Comparison of ENCODE assay signal across 8 cellular contexts in the genomic region with DNA sequence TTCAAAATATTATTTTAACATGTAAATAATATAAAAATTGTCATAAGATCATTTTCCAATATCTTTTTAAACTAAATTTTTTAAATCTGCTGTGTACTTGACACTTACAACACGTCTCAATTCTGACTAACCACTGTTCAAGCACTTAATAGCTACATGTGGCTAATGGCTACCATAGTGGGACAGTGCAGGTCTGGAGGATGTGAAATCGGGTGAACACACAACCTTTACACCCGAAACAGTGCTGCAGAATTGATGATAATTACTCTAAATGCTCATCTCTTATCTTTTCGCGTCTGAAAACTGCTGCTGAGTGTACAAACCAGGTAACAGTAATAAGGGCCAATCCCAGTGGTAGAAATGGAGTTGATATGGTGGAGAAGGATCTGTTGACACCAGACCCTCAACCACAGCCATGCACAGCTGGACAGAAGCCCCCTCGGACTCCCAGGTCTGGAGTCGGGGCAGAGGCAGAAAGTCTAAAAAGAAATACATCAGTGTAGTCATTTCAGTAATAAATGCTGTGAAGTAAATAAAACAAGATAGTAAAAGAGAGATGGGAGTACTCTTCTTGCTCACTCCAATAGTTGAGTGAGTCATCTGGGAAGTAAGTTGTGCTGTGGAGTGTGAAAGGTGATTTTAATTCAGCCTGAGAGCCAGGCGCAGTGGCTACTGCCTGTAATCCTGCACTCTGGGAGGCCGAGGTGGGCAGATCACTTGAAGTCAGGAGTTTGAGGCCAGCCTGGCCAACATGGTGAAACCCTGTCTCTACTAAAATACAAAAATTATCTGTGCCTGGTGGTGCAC.
A peak's percentile ranks its signal among the peaks of the same experiment; 100 is the strongest.
DNase-seq lines count a peak whose midpoint lies in the region; ATAC-seq, FAIRE-seq and TF ChIP-seq lines count a peak whose summit lies in the region.

No MANE protein-coding gene starts in this region.

- peak overlapping the region; percentile 64 for H3K27ac Mint-ChIP-seq in HFFc6
- H3K27ac Mint-ChIP-seq in neural progenitor cell = peak overlapping the region; percentile 93

- H3K4me1 Mint-ChIP-seq in HFFc6 (ENCODE audit: low read depth) (peaks cover 93% of the 10 kb centered on the region), neural progenitor cell (peaks cover 12% of the 10 kb centered on the region)

- H3K4me3 Mint-ChIP-seq in HFFc6 (peak overlapping the region; percentile 47; the same call in 1 of the 2 replicates), neural progenitor cell (no peak overlapping the region)

- H3K36me3 ChIP-seq in Peyer's patch (no peaks in the 10 kb centered on the region), neural progenitor cell (peaks cover 4% of the 10 kb centered on the region), HAP-1 (replicated peaks) (0 out of 2 replicates have a peak, but pooled peaks cover 5% of the 10 kb centered on the region)

- H3K27ac ChIP-seq in Peyer's patch (peak overlapping the region in 3 of 4 donors; percentile 30 to 75 (median 34)), neural progenitor cell (no peak overlapping the region)

- H3K36me3 Mint-ChIP-seq in HFFc6 (ENCODE audit: low read depth) = peaks cover 57% of the 10 kb centered on the region
- peaks cover 63% of the 10 kb centered on the region for H3K36me3 Mint-ChIP-seq in neural progenitor cell

- peaks cover 97% of the 10 kb centered on the region for H3K79me2 ChIP-seq in neural progenitor cell (ENCODE audit: low read depth)

- TF ChIP-seq POLR2A in Peyer's patch (IDR thresholded peaks at IDR 0.05) = no peak

- no peak overlapping the region for H3K4me3 ChIP-seq in Peyer's patch
- no peak overlapping the region for H3K4me3 ChIP-seq in neural progenitor cell
- H3K4me3 ChIP-seq in HAP-1 = no peak overlapping the region

- no peaks in the 10 kb centered on the region for H3K9me3 ChIP-seq in Peyer's patch
- no peaks in the 10 kb centered on the region for H3K9me3 ChIP-seq in neural progenitor cell (ENCODE audit: low read depth)
- no peaks in the 10 kb centered on the region for H3K9me3 ChIP-seq in HAP-1

- peaks cover 3% of the 10 kb centered on the region for H3F3A ChIP-seq in neural progenitor cell (ENCODE audit: low read depth)

- TF ChIP-seq CTCF in HFFc6 (IDR thresholded peaks at IDR 0.05) = no peak
- no peak for TF ChIP-seq CTCF in Peyer's patch (IDR thresholded peaks at IDR 0.05)
- no peak for TF ChIP-seq CTCF in neural progenitor cell (IDR thresholded peaks at IDR 0.05)

- H3K9ac ChIP-seq in neural progenitor cell = no peak overlapping the region

- H3K4me1 ChIP-seq in Peyer's patch = peaks cover 0 to 12% (median 0%) of the 10 kb centered on the region in 4 donors
- H3K4me1 ChIP-seq in neural progenitor cell = peaks cover 8% of the 10 kb centered on the region
- H3K4me1 ChIP-seq in HAP-1 = no peaks in the 10 kb centered on the region

- H3K9me3 Mint-ChIP-seq in HFFc6 = peaks cover 22% of the 10 kb centered on the region
- H3K9me3 Mint-ChIP-seq in neural progenitor cell = no peaks in the 10 kb centered on the region

- H3K27me3 ChIP-seq in Peyer's patch = no peaks in the 10 kb centered on the region
- no peaks in the 10 kb centered on the region for H3K27me3 ChIP-seq in neural progenitor cell
- H3K27me3 ChIP-seq in HAP-1 (ENCODE audit: low read depth) = no peaks in the 10 kb centered on the region

- peaks cover 66% of the 10 kb centered on the region for H4K20me1 ChIP-seq in neural progenitor cell (ENCODE audit: low read depth)

- DNase-seq in HFFc6 = peak; percentile 41
- DNase-seq in Peyer's patch = no peak
- peak; percentile 33 for DNase-seq in neural progenitor cell (ENCODE audit: low spot score)
- DNase-seq in HAP-1 (ENCODE audit: low spot score in 2 of 2) = no peak
- DNase-seq in occipital lobe (lab: John Stamatoyannopoulos, UW) = no peak
- no peak for DNase-seq in stimulated activated CD8-positive, alpha-beta memory T cell treated with anti-CD3 and anti-CD28 coated beads, Interleukin-4, amount 100 ng/mL, for 48 hours
- no peak for DNase-seq in urothelium cell line (ENCODE audit: low spot score)

- in situ Hi-C loops in HAP-1 (cut with MboI; ENCODE audit: low sequenced_read_pairs) = no loop called here

- H3K27me3 Mint-ChIP-seq in HFFc6 (ENCODE audit: insufficient read depth) (no peaks in the 10 kb centered on the region; the same call in 1 of the 2 replicates), neural progenitor cell (ENCODE audit: insufficient read depth, low read depth) (no peaks in the 10 kb centered on the region)

- H2AFZ ChIP-seq in neural progenitor cell (replicated peaks) = no peak overlapping the region

- FAIRE-seq in urothelium cell line (lab: Jason Lieb, UNC) = no peak

- ATAC-seq in GM18517 (IDR thresholded peaks at IDR 0.05; ENCODE audit: unreplicated experiment) = peak; percentile 94

- H3K4me2 ChIP-seq in neural progenitor cell = no peak overlapping the region

Comparison
In these comparisons a context has a peak if more than half of its experiments do, and no peak if none do; other contexts are left out.
1. DNase-seq: peak in HFFc6 (single experiment) and neural progenitor cell (single experiment); none in Peyer's patch (0 of 3), HAP-1 (0 of 2), occipital lobe (single experiment), stimulated activated CD8-positive, alpha-beta memory T cell treated with anti-CD3 and anti-CD28 coated beads, Interleukin-4, amount 100 ng/mL, for 48 hours (single experiment) and urothelium cell line (single experiment).